ENCODE assay signal across 19 cellular contexts in the genomic region with DNA sequence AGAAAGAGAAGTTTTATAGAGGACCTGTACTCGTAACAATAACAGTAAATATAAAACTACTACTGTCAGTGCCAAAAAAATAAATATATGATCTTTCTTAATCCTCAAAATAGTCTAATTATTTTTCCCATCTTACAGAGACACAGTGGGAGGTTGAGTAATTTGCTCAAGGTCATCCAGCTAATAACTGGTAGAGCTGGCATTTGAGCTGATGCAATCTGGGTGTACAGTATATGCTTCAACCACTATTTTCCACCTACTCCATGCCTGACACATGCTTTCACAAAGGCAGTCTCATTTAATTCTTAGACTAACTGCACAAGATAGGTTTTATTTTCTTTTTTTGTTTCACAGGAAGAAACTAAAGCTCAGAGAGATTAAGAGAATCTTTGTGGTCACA. TPM values are rescaled to one million over a fixed set of nuclear protein-coding genes. Genes with fewer than 3 reads are reported as not detected.
DNase-seq lines count a peak whose midpoint lies in the region; ATAC-seq, FAIRE-seq and TF ChIP-seq lines count a peak whose summit lies in the region.
"Had no signal": no experiment of that assay in that cellular context is flagged by ENCODE, and none has a peak within 500 bp of the region (broad histone marks: within the 10 kb centered on the region; RNA-seq: fewer than 3 reads in every experiment).

No MANE protein-coding gene starts in this region.

- TF ChIP-seq CTCF in HEK293 (tag by site-specific recombination; IDR thresholded peaks at IDR 0.05) (no peak), astrocyte (IDR thresholded peaks at IDR 0.05; ENCODE audit: insufficient read depth, low read depth, low read length) (no peak), mesothelial cell of epicardium (IDR thresholded peaks at IDR 0.05; ENCODE audit: unreplicated experiment) (no peak)

- no peak overlapping the region for H3K4me3 ChIP-seq in HEK293 (ENCODE audit: low read depth, low read length)
- no peak overlapping the region for H3K4me3 ChIP-seq in astrocyte (ENCODE audit: insufficient read depth, low read depth, low read length)
- H3K4me3 ChIP-seq: upper lobe of left lung had no signal

- CTCF ChIA-PET in HEK293 (lab: Yijun Ruan, JAX): interaction anchor here (0.7 to 1.0 kb wide), 3 partner anchors 11 to 71 kb away, joined by 3 to 4 read pairs (median 3); no protein-coding TSS in a partner anchor

- H3K4me3 Mint-ChIP-seq in astrocyte (ENCODE audit: unreplicated experiment) (no peak overlapping the region), mesothelial cell of epicardium (no peak overlapping the region)
- H3K4me3 Mint-ChIP-seq: brain had no signal

- ATAC-seq in GM21526 (IDR thresholded peaks at IDR 0.05; ENCODE audit: low FRiP score, unreplicated experiment) (no peak), HG02938 (IDR thresholded peaks at IDR 0.05; ENCODE audit: unreplicated experiment) (no peak)
- ATAC-seq: activated CD4-positive, CD25-positive, alpha-beta regulatory T cell treated with anti-CD3 and anti-CD28 coated beads, Interleukin-2, amount 50 U/mL, for 24 hours; left cardiac atrium had no signal

- H3K27me3 ChIP-seq in astrocyte (ENCODE audit: insufficient read depth, low read length): no peaks in the 10 kb centered on the region
- H3K27me3 ChIP-seq: upper lobe of left lung had no signal

- H4K20me1 ChIP-seq in astrocyte (ENCODE audit: insufficient read depth, low read length): no peaks in the 10 kb centered on the region

- DNase-seq in AG08395 (ENCODE audit: low spot score) (peak; percentile 20), astrocyte (ENCODE audit: low read depth) (peak; percentile 52), iris pigment epithelial cell (ENCODE audit: low read depth) (peak; percentile 80), mesothelial cell of epicardium (ENCODE audit: low spot score in 2 of 2, unreplicated experiment in 2 of 2) (no peak), NCI-H524 (lab: John Stamatoyannopoulos, UW) (no peak)
- DNase-seq: activated T-cell treated with anti-CD3 and anti-CD28 coated beads, Interleukin-2, amount 50 U/mL, for 48 hours; DMS79 treated with DMSO at 0.1 percent for 48 hours; left cardiac atrium; NCI-H1105 treated with DMSO at 0.1 percent for 48 hours; NCI-H226; stimulated activated CD4-positive, alpha-beta T cell treated with anti-CD3 and anti-CD28 coated beads, Interleukin-2, amount 100 ng/mL, for 24 hours; upper lobe of left lung had no signal

- H3K9me3 ChIP-seq in HEK293 (ENCODE audit: control insufficient read depth, insufficient read depth, low read depth, low read length): no peaks in the 10 kb centered on the region
- H3K9me3 ChIP-seq in astrocyte (ENCODE audit: insufficient read depth, low read depth, low read length): no peaks in the 10 kb centered on the region
- H3K9me3 ChIP-seq: upper lobe of left lung had no signal

- H3K27me3 Mint-ChIP-seq in astrocyte (ENCODE audit: low read depth, unreplicated experiment): no peaks in the 10 kb centered on the region
- no peaks in the 10 kb centered on the region for H3K27me3 Mint-ChIP-seq in mesothelial cell of epicardium (ENCODE audit: low read depth)
- H3K27me3 Mint-ChIP-seq: brain had no signal

- H3K79me2 ChIP-seq in astrocyte (ENCODE audit: insufficient read depth, low read length): peaks cover 3% of the 10 kb centered on the region

- H3K27ac ChIP-seq in HEK293 (ENCODE audit: extremely low read depth, low read depth, low read length) (peak overlapping the region; percentile 22; the same call in 1 of the 2 replicates), astrocyte (ENCODE audit: low read depth, low read length) (no peak overlapping the region)
- H3K27ac ChIP-seq: C4-2B, upper lobe of left lung had no signal

- POLR2A ChIA-PET in HEK293 (lab: Yijun Ruan, JAX): interaction anchor here (1.5 kb wide), 1 partner anchor 10 kb away, joined by 5 read pairs; no protein-coding TSS in a partner anchor

- H3K9ac ChIP-seq in astrocyte (ENCODE audit: low read length): no peak overlapping the region

- H2AFZ ChIP-seq in astrocyte (ENCODE audit: low read depth, low read length): no peak overlapping the region

- H3K4me2 ChIP-seq in astrocyte (ENCODE audit: low read length): no peak overlapping the region

- FAIRE-seq in astrocyte (lab: Jason Lieb, UNC): no peak
- FAIRE-seq: endometrium had no signal

- H3K4me1 ChIP-seq in HEK293 (ENCODE audit: control insufficient read depth, insufficient read depth, low read length) (peaks cover 2% of the 10 kb centered on the region; the same call in 1 of the 2 replicates), astrocyte (ENCODE audit: insufficient read depth, low read length) (peaks cover 3% of the 10 kb centered on the region)

- H3K4me1 Mint-ChIP-seq in astrocyte (ENCODE audit: low read depth, unreplicated experiment): peaks cover 17% of the 10 kb centered on the region
- peaks cover 14% of the 10 kb centered on the region for H3K4me1 Mint-ChIP-seq in mesothelial cell of epicardium

- H3K36me3 ChIP-seq in HEK293 (ENCODE audit: control insufficient read depth in 2 of 2, insufficient read depth in 1 of 2, low read length in 2 of 2) (peaks cover 0 to 3% of the 10 kb centered on the region in 2 experiments; a peak in 2 of 3 replicates), astrocyte (ENCODE audit: insufficient read depth, low read length) (no peaks in the 10 kb centered on the region)
- H3K36me3 ChIP-seq: upper lobe of left lung had no signal

- H3K9me3 Mint-ChIP-seq in astrocyte (ENCODE audit: unreplicated experiment) (no peaks in the 10 kb centered on the region), mesothelial cell of epicardium (no peaks in the 10 kb centered on the region)
- H3K9me3 Mint-ChIP-seq: brain had no signal

- H3K36me3 Mint-ChIP-seq in astrocyte (ENCODE audit: low read depth, unreplicated experiment) (peaks cover 4% of the 10 kb centered on the region), mesothelial cell of epicardium (peaks cover 17% of the 10 kb centered on the region)

- H3K27ac Mint-ChIP-seq in astrocyte (ENCODE audit: unreplicated experiment): peak overlapping the region; percentile 94
- no peak overlapping the region for H3K27ac Mint-ChIP-seq in mesothelial cell of epicardium

TF ChIP-seq in HEK293, 187 proteins besides CTCF, POLR2A, EP300 and RAD21:
- TF ChIP-seq, protein P1, sequence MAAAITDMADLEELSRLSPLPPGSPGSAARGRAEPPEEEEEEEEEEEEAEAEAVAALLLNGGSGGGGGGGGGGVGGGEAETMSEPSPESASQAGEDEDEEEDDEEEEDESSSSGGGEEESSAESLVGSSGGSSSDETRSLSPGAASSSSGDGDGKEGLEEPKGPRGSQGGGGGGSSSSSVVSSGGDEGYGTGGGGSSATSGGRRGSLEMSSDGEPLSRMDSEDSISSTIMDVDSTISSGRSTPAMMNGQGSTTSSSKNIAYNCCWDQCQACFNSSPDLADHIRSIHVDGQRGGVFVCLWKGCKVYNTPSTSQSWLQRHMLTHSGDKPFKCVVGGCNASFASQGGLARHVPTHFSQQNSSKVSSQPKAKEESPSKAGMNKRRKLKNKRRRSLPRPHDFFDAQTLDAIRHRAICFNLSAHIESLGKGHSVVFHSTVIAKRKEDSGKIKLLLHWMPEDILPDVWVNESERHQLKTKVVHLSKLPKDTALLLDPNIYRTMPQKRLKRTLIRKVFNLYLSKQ (tag by site-specific recombination; IDR thresholded peaks at IDR 0.05; ENCODE audit: borderline replicate concordance): no peak
- TF ChIP-seq OSR2 (tag by site-specific recombination; IDR thresholded peaks at IDR 0.05) (peak; percentile 32; the same call in 1 of the 2 replicates), ZNF157 (tag by site-specific recombination; IDR thresholded peaks at IDR 0.05) (no peak), OVOL3 (tag by site-specific recombination; IDR thresholded peaks at IDR 0.05) (no peak), ZNF335 (tag by site-specific recombination; conservative IDR thresholded peaks at IDR 0.05) (0 out of 2 replicates have a peak, but pooled peaks have one; percentile 31)
- TF ChIP-seq, protein P2, sequence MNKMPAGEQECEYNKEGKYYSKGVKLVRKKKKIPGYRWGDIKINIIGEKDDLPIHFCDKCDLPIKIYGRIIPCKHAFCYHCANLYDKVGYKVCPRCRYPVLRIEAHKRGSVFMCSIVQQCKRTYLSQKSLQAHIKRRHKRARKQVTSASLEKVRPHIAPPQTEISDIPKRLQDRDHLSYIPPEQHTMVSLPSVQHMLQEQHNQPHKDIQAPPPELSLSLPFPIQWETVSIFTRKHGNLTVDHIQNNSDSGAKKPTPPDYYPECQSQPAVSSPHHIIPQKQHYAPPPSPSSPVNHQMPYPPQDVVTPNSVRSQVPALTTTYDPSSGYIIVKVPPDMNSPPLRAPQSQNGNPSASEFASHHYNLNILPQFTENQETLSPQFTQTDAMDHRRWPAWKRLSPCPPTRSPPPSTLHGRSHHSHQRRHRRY (tag by site-specific recombination; IDR thresholded peaks at IDR 0.05): no peak
- TF ChIP-seq, protein P3, sequence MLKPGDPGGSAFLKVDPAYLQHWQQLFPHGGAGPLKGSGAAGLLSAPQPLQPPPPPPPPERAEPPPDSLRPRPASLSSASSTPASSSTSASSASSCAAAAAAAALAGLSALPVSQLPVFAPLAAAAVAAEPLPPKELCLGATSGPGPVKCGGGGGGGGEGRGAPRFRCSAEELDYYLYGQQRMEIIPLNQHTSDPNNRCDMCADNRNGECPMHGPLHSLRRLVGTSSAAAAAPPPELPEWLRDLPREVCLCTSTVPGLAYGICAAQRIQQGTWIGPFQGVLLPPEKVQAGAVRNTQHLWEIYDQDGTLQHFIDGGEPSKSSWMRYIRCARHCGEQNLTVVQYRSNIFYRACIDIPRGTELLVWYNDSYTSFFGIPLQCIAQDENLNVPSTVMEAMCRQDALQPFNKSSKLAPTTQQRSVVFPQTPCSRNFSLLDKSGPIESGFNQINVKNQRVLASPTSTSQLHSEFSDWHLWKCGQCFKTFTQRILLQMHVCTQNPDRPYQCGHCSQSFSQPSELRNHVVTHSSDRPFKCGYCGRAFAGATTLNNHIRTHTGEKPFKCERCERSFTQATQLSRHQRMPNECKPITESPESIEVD (tag by site-specific recombination; IDR thresholded peaks at IDR 0.05): peak; percentile 64

RNA-seq across cellular contexts. Expression of a gene that starts 33.6 kb away (rescaled TPM):
- total RNA-seq in astrocyte (21.9 and 25.5 TPM in 2 replicates), mesothelial cell of epicardium (62.4 to 69.4 TPM (median 64.2 TPM) in 3 replicates)

RNA-seq across cellular contexts. Expression of a gene that starts 35.3 kb away (rescaled TPM):
- total RNA-seq in astrocyte (119 and 121 TPM in 2 replicates), mesothelial cell of epicardium (130 to 142 TPM (median 135 TPM) in 3 replicates)

Comparison
In these comparisons a context has a peak if more than half of its experiments do, and no peak if none do; other contexts are left out.
1. DNase-seq: peak in AG08395 (single experiment), astrocyte (single experiment) and iris pigment epithelial cell (single experiment); none in mesothelial cell of epicardium (0 of 2) and NCI-H524 (0 of 2).